8 cellular contexts compared by ENCODE assay signal in genomic region chr15:37764733-37765191, GRCh38.
DNase-seq lines count a peak whose midpoint lies in the region; ATAC-seq and TF ChIP-seq lines count a peak whose summit lies in the region.

No MANE protein-coding gene starts in this region.

- no peak for ATAC-seq in thoracic aorta (ENCODE audit: insufficient number of reproducible peaks, low FRiP score, low read depth)

- no peak overlapping the region for H3K27ac ChIP-seq in thoracic aorta

- peak; percentile 27 to 54 for DNase-seq in NCI-H526 (lab: John Stamatoyannopoulos, UW)
- no peak for DNase-seq in NCI-H526 treated with DMSO at 0.1 percent for 48 hours (lab: John Stamatoyannopoulos, UW)
- peak; percentile 73 for DNase-seq in H4 (ENCODE audit: low spot score)
- peak; percentile 60 for DNase-seq in NCI-H2171 treated with DMSO at 0.1 percent for 48 hours (lab: John Stamatoyannopoulos, UW)
- DNase-seq in astrocyte of the hippocampus (ENCODE audit: low read depth, low spot score), result peak; percentile 70
- peak; percentile 63 for DNase-seq in kidney tubule cell (ENCODE audit: low spot score)
- DNase-seq in thoracic aorta (ENCODE audit: low spot score), result no peak
- DNase-seq in NCI-H187 (lab: John Stamatoyannopoulos, UW), result no peak

- H3K36me3 ChIP-seq in thoracic aorta, result no peaks in the 10 kb centered on the region

- TF ChIP-seq CTCF in thoracic aorta (IDR thresholded peaks at IDR 0.05), result peak; percentile 19

- no peaks in the 10 kb centered on the region for H3K9me3 ChIP-seq in thoracic aorta

- H3K4me3 ChIP-seq in thoracic aorta, result no peak overlapping the region

- H3K27me3 ChIP-seq in thoracic aorta (replicated peaks; ENCODE audit: insufficient read depth), result no peaks in the 10 kb centered on the region

- H3K4me1 ChIP-seq in thoracic aorta (ENCODE audit: control insufficient read depth in 1 of 2, low read depth in 2 of 2), result no peaks in the 10 kb centered on the region

Comparison
In these comparisons a context has a peak if more than half of its experiments do, and no peak if none do; other contexts are left out.
1. DNase-seq: peak in NCI-H526 (2 of 2), H4 (single experiment), NCI-H2171 treated with DMSO at 0.1 percent for 48 hours (single experiment), astrocyte of the hippocampus (single experiment) and kidney tubule cell (single experiment); none in NCI-H526 treated with DMSO at 0.1 percent for 48 hours (single experiment), thoracic aorta (single experiment) and NCI-H187 (0 of 2).